ENCODE assay signal across 8 cellular contexts in genomic region chr1:115976062-115976899, GRCh38. TPM values are rescaled to one million over a fixed set of nuclear protein-coding genes. Genes with fewer than 3 reads are reported as not detected.
DNase-seq lines count a peak whose midpoint lies in the region; ATAC-seq and TF ChIP-seq lines count a peak whose summit lies in the region.

Gene SLC22A15, plus strand, starts transcription at chr1:115976513. Its CDS starts 115 bp downstream, at chr1:115976628.

- ATAC-seq in GM19397 (IDR thresholded peaks at IDR 0.05; ENCODE audit: unreplicated experiment) (peak; percentile 89), HG03457 (IDR thresholded peaks at IDR 0.05; ENCODE audit: unreplicated experiment) (peak; percentile 69), left ventricle myocardium superior (peak; percentile 93)

- intact Hi-C loops in left ventricle myocardium superior (cut with micrococcal nuclease): no loop called here

- CTCF ChIA-PET in RWPE1 (lab: Yijun Ruan, JAX): no interaction called here

- DNase-seq in DMS 273 (lab: John Stamatoyannopoulos, UW; ENCODE audit: unreplicated experiment) (peak; percentile 85), RWPE1 (ENCODE audit: low spot score) (peak; percentile 49), anterior cingulate cortex (lab: John Stamatoyannopoulos, UW) (peak in 47 of 58 donors; percentile 28 to 82 (median 65)), left ventricle myocardium superior (peak; percentile 86), pons (ENCODE audit: low spot score) (peak; percentile 54), NCI-H1694 treated with DMSO at 0.1 percent for 48 hours (lab: John Stamatoyannopoulos, UW) (no peak)

- POLR2A ChIA-PET in RWPE1 (lab: Yijun Ruan, JAX; ENCODE audit: low non-redundant PET): interaction anchor here (0.6 kb wide), 1 partner anchor 205 kb away, joined by 4 read pairs; no protein-coding TSS in a partner anchor

- H3K27ac ChIP-seq in RWPE1: peak within 1 kb of the TSS; percentile 99

- TF ChIP-seq CTCF in RWPE1 (conservative IDR thresholded peaks at IDR 0.05; ENCODE audit: low read depth): no peak

RNA-seq across cellular contexts. Expression of gene SLC22A15, which starts in this region (rescaled TPM):
- total RNA-seq in left ventricle myocardium superior: 11.5 TPM
